In the genomic region with DNA sequence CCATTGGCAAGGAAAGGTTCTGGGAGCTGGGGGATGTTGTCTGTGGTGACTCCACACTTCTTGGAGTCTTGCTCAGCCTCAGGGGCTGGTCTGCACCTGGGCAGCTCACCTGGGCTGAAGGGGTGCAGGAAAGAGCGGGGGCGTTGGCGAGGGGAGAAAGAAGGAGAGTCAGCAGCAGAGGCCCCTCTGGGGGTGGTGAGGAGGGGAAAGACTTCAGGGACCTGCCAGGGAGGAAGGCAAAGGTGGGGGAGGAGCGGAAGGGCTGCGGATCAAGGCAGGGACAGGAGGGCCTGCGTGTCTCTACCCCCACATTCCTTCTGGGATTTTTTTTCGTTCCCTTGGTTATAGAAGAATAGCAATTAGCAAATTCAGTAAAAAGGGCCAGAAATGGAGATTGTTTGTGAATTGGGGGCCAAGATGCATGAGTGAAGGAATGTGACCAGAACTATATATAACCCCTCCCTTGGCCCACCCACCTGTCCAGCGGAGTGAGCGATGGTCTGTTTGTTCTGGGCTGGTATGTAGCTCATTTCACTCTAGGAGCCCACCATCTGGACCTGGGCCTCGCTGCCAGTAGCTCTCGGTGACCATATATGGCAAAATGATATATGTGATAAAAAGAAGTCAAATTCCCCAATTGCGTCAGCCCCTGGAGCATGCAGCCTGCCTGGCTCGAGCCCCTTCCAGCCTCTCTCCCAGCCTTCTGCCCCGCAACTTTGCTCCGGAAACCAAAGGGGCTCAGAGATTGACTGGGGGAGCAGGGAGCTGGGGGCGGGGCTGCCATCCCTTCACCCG, we compare ENCODE assay signal across 1 cellular context.
TF ChIP-seq lines count a peak whose summit lies in the region.

No MANE protein-coding gene starts in this region.

TF ChIP-seq in SK-N-SH, 30 proteins besides CTCF, POLR2A, EP300 and RAD21:
- TF ChIP-seq, protein P1, sequence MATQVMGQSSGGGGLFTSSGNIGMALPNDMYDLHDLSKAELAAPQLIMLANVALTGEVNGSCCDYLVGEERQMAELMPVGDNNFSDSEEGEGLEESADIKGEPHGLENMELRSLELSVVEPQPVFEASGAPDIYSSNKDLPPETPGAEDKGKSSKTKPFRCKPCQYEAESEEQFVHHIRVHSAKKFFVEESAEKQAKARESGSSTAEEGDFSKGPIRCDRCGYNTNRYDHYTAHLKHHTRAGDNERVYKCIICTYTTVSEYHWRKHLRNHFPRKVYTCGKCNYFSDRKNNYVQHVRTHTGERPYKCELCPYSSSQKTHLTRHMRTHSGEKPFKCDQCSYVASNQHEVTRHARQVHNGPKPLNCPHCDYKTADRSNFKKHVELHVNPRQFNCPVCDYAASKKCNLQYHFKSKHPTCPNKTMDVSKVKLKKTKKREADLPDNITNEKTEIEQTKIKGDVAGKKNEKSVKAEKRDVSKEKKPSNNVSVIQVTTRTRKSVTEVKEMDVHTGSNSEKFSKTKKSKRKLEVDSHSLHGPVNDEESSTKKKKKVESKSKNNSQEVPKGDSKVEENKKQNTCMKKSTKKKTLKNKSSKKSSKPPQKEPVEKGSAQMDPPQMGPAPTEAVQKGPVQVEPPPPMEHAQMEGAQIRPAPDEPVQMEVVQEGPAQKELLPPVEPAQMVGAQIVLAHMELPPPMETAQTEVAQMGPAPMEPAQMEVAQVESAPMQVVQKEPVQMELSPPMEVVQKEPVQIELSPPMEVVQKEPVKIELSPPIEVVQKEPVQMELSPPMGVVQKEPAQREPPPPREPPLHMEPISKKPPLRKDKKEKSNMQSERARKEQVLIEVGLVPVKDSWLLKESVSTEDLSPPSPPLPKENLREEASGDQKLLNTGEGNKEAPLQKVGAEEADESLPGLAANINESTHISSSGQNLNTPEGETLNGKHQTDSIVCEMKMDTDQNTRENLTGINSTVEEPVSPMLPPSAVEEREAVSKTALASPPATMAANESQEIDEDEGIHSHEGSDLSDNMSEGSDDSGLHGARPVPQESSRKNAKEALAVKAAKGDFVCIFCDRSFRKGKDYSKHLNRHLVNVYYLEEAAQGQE (IDR thresholded peaks at IDR 0.05; ENCODE audit: low read depth, low read length): no peak
- TF ChIP-seq FOXM1 (IDR thresholded peaks at IDR 0.05; ENCODE audit: low read depth): no peak
- TF ChIP-seq, protein P2, sequence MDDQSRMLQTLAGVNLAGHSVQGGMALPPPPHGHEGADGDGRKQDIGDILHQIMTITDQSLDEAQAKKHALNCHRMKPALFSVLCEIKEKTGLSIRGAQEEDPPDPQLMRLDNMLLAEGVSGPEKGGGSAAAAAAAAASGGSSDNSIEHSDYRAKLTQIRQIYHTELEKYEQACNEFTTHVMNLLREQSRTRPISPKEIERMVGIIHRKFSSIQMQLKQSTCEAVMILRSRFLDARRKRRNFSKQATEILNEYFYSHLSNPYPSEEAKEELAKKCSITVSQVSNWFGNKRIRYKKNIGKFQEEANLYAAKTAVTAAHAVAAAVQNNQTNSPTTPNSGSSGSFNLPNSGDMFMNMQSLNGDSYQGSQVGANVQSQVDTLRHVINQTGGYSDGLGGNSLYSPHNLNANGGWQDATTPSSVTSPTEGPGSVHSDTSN (IDR thresholded peaks at IDR 0.05): peak; percentile 38; the same call in 1 of the 2 replicates
- TF ChIP-seq TAF1 (IDR thresholded peaks at IDR 0.05; ENCODE audit: borderline replicate concordance, low read depth, low read length): no peak
